Comparison of ENCODE assay signal across 1 cellular context in the genomic region with DNA sequence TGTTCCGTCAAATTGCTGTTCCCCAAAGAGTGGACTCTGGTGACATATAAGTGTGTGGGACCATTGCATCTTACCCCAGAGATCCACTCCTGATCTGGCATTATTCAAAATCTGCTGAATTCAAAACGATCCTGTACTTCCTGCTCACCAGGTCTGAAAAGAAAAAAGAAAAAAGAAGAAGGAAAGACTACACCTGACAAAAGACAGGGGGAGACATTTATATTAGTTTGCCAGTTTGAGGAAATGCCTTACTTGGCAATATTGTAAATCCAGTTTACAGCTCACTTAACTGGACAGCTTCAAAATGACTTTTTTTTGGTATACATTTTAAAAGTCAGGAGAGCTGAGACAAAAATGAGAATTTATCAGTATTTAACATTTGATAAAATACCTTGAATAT.
TF ChIP-seq lines count a peak whose summit lies in the region.

No MANE protein-coding gene starts in this region.

TF ChIP-seq in GM12878, 131 proteins besides CTCF, POLR2A, EP300 and RAD21:
- no peak for TF ChIP-seq MEF2A (IDR thresholded peaks at IDR 0.05; ENCODE audit: insufficient read depth, low read depth, low read length)
- TF ChIP-seq BHLHE40 (IDR thresholded peaks at IDR 0.05; ENCODE audit: borderline replicate concordance in 1 of 2, low read depth in 2 of 2, low read length in 1 of 2), result 0 out of 4 replicates have a peak, but pooled peaks of 1 of the 2 experiments have one; percentile 24
- TF ChIP-seq, protein P1, sequence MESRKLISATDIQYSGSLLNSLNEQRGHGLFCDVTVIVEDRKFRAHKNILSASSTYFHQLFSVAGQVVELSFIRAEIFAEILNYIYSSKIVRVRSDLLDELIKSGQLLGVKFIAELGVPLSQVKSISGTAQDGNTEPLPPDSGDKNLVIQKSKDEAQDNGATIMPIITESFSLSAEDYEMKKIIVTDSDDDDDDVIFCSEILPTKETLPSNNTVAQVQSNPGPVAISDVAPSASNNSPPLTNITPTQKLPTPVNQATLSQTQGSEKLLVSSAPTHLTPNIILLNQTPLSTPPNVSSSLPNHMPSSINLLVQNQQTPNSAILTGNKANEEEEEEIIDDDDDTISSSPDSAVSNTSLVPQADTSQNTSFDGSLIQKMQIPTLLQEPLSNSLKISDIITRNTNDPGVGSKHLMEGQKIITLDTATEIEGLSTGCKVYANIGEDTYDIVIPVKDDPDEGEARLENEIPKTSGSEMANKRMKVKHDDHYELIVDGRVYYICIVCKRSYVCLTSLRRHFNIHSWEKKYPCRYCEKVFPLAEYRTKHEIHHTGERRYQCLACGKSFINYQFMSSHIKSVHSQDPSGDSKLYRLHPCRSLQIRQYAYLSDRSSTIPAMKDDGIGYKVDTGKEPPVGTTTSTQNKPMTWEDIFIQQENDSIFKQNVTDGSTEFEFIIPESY (IDR thresholded peaks at IDR 0.05), result no peak
- no peak for TF ChIP-seq IKZF1 (conservative IDR thresholded peaks at IDR 0.05)
- no peak for TF ChIP-seq RBBP5 (conservative IDR thresholded peaks at IDR 0.05)
- TF ChIP-seq SPI1 (IDR thresholded peaks at IDR 0.05; ENCODE audit: borderline replicate concordance, insufficient read depth, low read depth, low read length), result peak; percentile 22; the same call in 1 of the 2 replicates
- peak; percentile 78 to 96 for TF ChIP-seq SRF (IDR thresholded peaks at IDR 0.05; ENCODE audit: low read depth in 2 of 2, low read length in 2 of 2)
- no peak for TF ChIP-seq MEF2B (IDR thresholded peaks at IDR 0.05; ENCODE audit: partially characterized antibody, poor library complexity, severe bottlenecking)
- TF ChIP-seq ZNF274 (IDR thresholded peaks at IDR 0.05; ENCODE audit: insufficient read depth, insufficient read length), result no peak
- TF ChIP-seq TAF1 (IDR thresholded peaks at IDR 0.05; ENCODE audit: borderline replicate concordance, low read depth, low read length), result peak; percentile 26; the same call in 1 of the 2 replicates
- TF ChIP-seq ZBED1 (IDR thresholded peaks at IDR 0.05; ENCODE audit: borderline replicate concordance), result 0 out of 2 replicates have a peak, but pooled peaks have one; percentile 1
- no peak for TF ChIP-seq KAT2A (conservative IDR thresholded peaks at IDR 0.05; ENCODE audit: control insufficient read depth, low read depth, low read length)
- 0 out of 2 replicates have a peak, but pooled peaks have one; percentile 10 for TF ChIP-seq ZNF687 (IDR thresholded peaks at IDR 0.05)
- no peak for TF ChIP-seq FOS (IDR thresholded peaks at IDR 0.05; ENCODE audit: borderline replicate concordance, extremely low read depth, insufficient read length)
- TF ChIP-seq HCFC1 (IDR thresholded peaks at IDR 0.05; ENCODE audit: low read length), result no peak
